15 cellular contexts compared by ENCODE assay signal in genomic region chr2:216507220-216508143, GRCh38. TPM values are rescaled to one million over a fixed set of nuclear protein-coding genes. Genes with fewer than 3 reads are reported as not detected.
A peak's percentile ranks its signal among the peaks of the same experiment; 100 is the strongest.
DNase-seq lines count a peak whose midpoint lies in the region; ATAC-seq and TF ChIP-seq lines count a peak whose summit lies in the region.
"Had no signal": no experiment of that assay in that cellular context is flagged by ENCODE, and none has a peak within 500 bp of the region (broad histone marks: within the 10 kb centered on the region; RNA-seq: fewer than 3 reads in every experiment).

No MANE protein-coding gene starts in this region.

- peak overlapping the region in 2 of 12 donors; percentile 25 to 36 for H3K27ac ChIP-seq in heart left ventricle
- H3K27ac ChIP-seq in aorta (ENCODE audit: low read depth in 1 of 2, low read length in 2 of 2), result no peak overlapping the region
- H3K27ac ChIP-seq: BLaER1, gastrocnemius medialis, vagina had no signal

- TF ChIP-seq CTCF in heart left ventricle (IDR thresholded peaks at IDR 0.05) (no peak), NB4 (IDR thresholded peaks at IDR 0.05; ENCODE audit: low read depth, low read length) (no peak)

- DNase-seq in heart left ventricle (no peak), Right ventricle myocardium superior (no peak), NB4 (ENCODE audit: low read depth) (peak; percentile 38), erythroblast (lab: John Stamatoyannopoulos, UW) (peak in 1 of 2 experiments; percentile 25), aorta (no peak), NCI-H146 treated with DMSO at 0.1 percent for 48 hours (lab: John Stamatoyannopoulos, UW; ENCODE audit: unreplicated experiment) (no peak), NCI-H1105 treated with DMSO at 0.1 percent for 48 hours (lab: John Stamatoyannopoulos, UW) (no peak)
- no peak for DNase-seq in stimulated activated CD4-positive, alpha-beta T cell treated with anti-CD3 and anti-CD28 coated beads, Interleukin-2, amount 100 ng/mL, for 48 hours
- DNase-seq: activated CD4-positive, alpha-beta T cell treated with anti-CD3 and anti-CD28 coated beads for 48 hours; activated effector memory CD4-positive, alpha-beta T cell treated with Interleukin-2 at 50 U/mL for 16 hours; GF-D8; stimulated activated CD4-positive, alpha-beta T cell treated with anti-CD3 and anti-CD28 coated beads, Interleukin-2, amount 100 ng/mL, for 24 hours had no signal

- no peaks in the 10 kb centered on the region for H3K27me3 ChIP-seq in heart left ventricle
- no peaks in the 10 kb centered on the region for H3K27me3 ChIP-seq in aorta (ENCODE audit: control insufficient read depth in 1 of 2, insufficient read depth in 2 of 2, low read length in 1 of 2)
- H3K27me3 ChIP-seq: BLaER1, gastrocnemius medialis, vagina had no signal

- H3K4me3 ChIP-seq in heart left ventricle, result no peak overlapping the region
- no peak overlapping the region for H3K4me3 ChIP-seq in NB4 (ENCODE audit: low read depth, low read length)
- no peak overlapping the region for H3K4me3 ChIP-seq in aorta (ENCODE audit: low read length in 2 of 2)
- H3K4me3 ChIP-seq: BLaER1, gastrocnemius medialis, vagina had no signal

- intact Hi-C loops in heart left ventricle (cut with DNase I), result no loop called here
- intact Hi-C loops in Right ventricle myocardium superior (cut with DNase I), result no loop called here
- intact Hi-C loops in aorta (cut with DNase I), result no loop called here

- 77 to 84% (median 82%) methylated on average over 5 of the region's 5 CpGs for WGBS in heart left ventricle, 4 donors
- WGBS in aorta, 2 donors, result 54 to 61% methylated on average over 5 of the region's 5 CpGs

- peak in 3 of 4 donors; percentile 13 to 34 (median 18) for ATAC-seq in heart left ventricle
- no peak for ATAC-seq in Right ventricle myocardium superior (ENCODE audit: poor library complexity)
- ATAC-seq in aorta (ENCODE audit: low FRiP score), result peak; percentile 9

- H3K9me3 ChIP-seq in heart left ventricle (no peaks in the 10 kb centered on the region), aorta (ENCODE audit: control insufficient read depth, low read length) (no peaks in the 10 kb centered on the region)
- H3K9me3 ChIP-seq: BLaER1, gastrocnemius medialis, vagina had no signal

- peaks cover 0 to 17% (median 4%) of the 10 kb centered on the region in 12 donors for H3K4me1 ChIP-seq in heart left ventricle
- H3K4me1 ChIP-seq in aorta (ENCODE audit: control insufficient read depth in 1 of 2, insufficient read depth in 2 of 2, low read length in 2 of 2), result no peaks in the 10 kb centered on the region

- peaks cover 0 to 43% (median 33%) of the 10 kb centered on the region in 9 donors for H3K36me3 ChIP-seq in heart left ventricle
- H3K36me3 ChIP-seq in aorta (ENCODE audit: control insufficient read depth in 1 of 2, insufficient read depth in 2 of 2, low read length in 1 of 2), result peaks cover 0 to 2% of the 10 kb centered on the region in 2 donors

- TF ChIP-seq POLR2A in heart left ventricle (IDR thresholded peaks at IDR 0.05), result no peak
- TF ChIP-seq POLR2A in NB4 (IDR thresholded peaks at IDR 0.05; ENCODE audit: extremely low read depth, insufficient read length), result peak; percentile 38
- TF ChIP-seq POLR2A in erythroblast (IDR thresholded peaks at IDR 0.05; ENCODE audit: low read length), result peak; percentile 40

RNA-seq across cellular contexts. Expression of gene RPL37A, which starts 8.8 kb away (rescaled TPM):
- 1,000 to 10,000 TPM in 7 of 9 donors, 100 to 1,000 TPM in 2; 602 to 2,166 (median 1,938) TPM for total RNA-seq in heart left ventricle
- 1,000 to 10,000 TPM; 3,067 to 3,426 TPM for polyA plus RNA-seq in heart left ventricle
- 1,979 TPM for total RNA-seq in Right ventricle myocardium superior
- 1,000 to 10,000 TPM; 1,684 to 1,766 TPM for total RNA-seq in aorta
- polyA plus RNA-seq in aorta, result 1,000 to 10,000 TPM; 4,723 to 6,118 TPM

Comparison
In these comparisons a context has a peak if more than half of its experiments do, and no peak if none do; other contexts are left out.
1. POLR2A ChIP-seq: peak in NB4 (single experiment) and erythroblast (single experiment); none in heart left ventricle (0 of 2).